In the genomic region with DNA sequence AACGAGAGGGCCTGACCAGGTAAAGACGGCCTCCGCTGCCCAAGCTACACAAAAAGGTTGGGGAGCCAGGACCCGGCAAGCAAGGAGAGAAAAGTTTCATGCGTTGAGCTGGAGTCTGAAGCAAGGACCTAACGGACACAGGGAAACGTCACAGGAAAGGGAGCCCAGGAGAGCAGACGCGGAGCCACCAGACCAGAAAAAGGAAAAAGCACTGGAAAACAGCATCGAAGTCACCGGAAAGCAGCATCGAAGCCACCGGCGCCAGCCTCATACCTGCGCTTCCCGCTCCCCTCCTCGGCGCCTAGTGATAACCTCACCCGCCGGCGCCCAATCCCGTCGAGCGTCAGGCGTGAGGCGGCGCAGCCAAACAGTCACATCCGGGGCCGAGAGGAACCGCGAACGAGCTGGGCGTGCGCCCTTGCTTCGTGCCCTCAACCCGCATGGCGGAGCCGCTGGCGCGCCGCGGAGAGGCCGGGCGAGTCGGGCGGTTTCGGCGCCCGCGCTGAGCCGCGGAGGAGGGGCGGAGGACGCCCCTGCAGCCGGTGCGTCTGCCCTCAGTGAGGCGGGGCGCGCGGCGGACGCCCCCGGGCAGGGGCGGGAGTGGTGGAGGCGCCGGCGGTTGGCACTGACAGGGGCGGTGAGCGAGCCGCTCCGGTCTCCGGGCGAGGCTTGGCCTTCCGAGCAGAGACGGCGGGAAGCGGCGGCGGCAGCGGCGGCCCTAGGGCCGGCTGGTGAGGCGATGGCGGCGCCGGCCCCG, we compare ENCODE assay signal across 8 cellular contexts. TPM values are rescaled to one million over a fixed set of nuclear protein-coding genes. Genes with fewer than 3 reads are reported as not detected.
DNase-seq lines count a peak whose midpoint lies in the region; ATAC-seq, FAIRE-seq and TF ChIP-seq lines count a peak whose summit lies in the region.

A gene with protein sequence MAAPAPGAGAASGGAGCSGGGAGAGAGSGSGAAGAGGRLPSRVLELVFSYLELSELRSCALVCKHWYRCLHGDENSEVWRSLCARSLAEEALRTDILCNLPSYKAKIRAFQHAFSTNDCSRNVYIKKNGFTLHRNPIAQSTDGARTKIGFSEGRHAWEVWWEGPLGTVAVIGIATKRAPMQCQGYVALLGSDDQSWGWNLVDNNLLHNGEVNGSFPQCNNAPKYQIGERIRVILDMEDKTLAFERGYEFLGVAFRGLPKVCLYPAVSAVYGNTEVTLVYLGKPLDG (plus strand): TSS at position 415 of the 757 bp plus-strand sequence. CDS start 325 bp downstream, at position 740.
A gene (minus strand): TSS at position 309 of the 757 bp plus-strand sequence. CDS start 7,079 bp downstream, outside the sequence.

- peak within 1 kb of the TSS; percentile 89 for H2AFZ ChIP-seq in fibroblast of lung (ENCODE audit: low read length)

- no peaks in the 10 kb centered on the region for H3K36me3 ChIP-seq in fibroblast of lung (ENCODE audit: control insufficient read depth, insufficient read depth, low read length)
- H3K36me3 ChIP-seq in naive thymus-derived CD4-positive, alpha-beta T cell (ENCODE audit: control insufficient read depth in 2 of 3, insufficient read depth in 3 of 3, low read length in 3 of 3): peaks cover 0 to 3% (median 0%) of the 10 kb centered on the region in 3 experiments

- H3K9me3 Mint-ChIP-seq in activated T-helper 17 cell treated with anti-CD3 and anti-CD28 coated beads, Interleukin-2, amount 50 U/mL, for 72 hours: no peaks in the 10 kb centered on the region
- H3K9me3 Mint-ChIP-seq in naive thymus-derived CD4-positive, alpha-beta T cell: no peaks in the 10 kb centered on the region
- no peaks in the 10 kb centered on the region for H3K9me3 Mint-ChIP-seq in stimulated activated memory B cell treated with anti-CD40 and anti-IgM and Interleukin-4, amounts not matched to agents 10 μg/mL and 1 μg/mL and 100 μg/mL, for 72 hours

- H3K27ac ChIP-seq in RWPE1 (peak within 1 kb of the TSS; percentile 88), fibroblast of lung (ENCODE audit: insufficient read depth, low read length) (peak within 1 kb of the TSS; percentile 81)
- peak within 1 kb of the TSS; percentile 87 for H3K27ac ChIP-seq in naive thymus-derived CD4-positive, alpha-beta T cell (ENCODE audit: low read depth, low read length)

- FAIRE-seq in H54 (lab: Jason Lieb, UNC): peak; percentile 94

- peak within 1 kb of the TSS; percentile 69 for H3K9ac ChIP-seq in fibroblast of lung (ENCODE audit: insufficient read depth, low read length)

- H3K4me3 ChIP-seq in fibroblast of lung (replicated peaks in 1 of 4; ENCODE audit: control extremely low read depth in 1 of 4, insufficient read depth in 1 of 4, low read depth in 3 of 4, low read length in 4 of 4): peak within 1 kb of the TSS; percentile 85 to 99 (median 89)
- H3K4me3 ChIP-seq in naive thymus-derived CD4-positive, alpha-beta T cell (ENCODE audit: low read length): peak within 1 kb of the TSS; percentile 100

- peaks cover 43% of the 10 kb centered on the region for H3K79me2 ChIP-seq in fibroblast of lung (ENCODE audit: control insufficient read depth, insufficient read depth, low read length)

- H3K4me2 ChIP-seq in fibroblast of lung (ENCODE audit: extremely low read depth, insufficient read depth, low read length): peak within 1 kb of the TSS; percentile 93

- peak within 1 kb of the TSS; percentile 86 for H3K27ac Mint-ChIP-seq in activated T-helper 17 cell treated with anti-CD3 and anti-CD28 coated beads, Interleukin-2, amount 50 U/mL, for 72 hours
- H3K27ac Mint-ChIP-seq in naive thymus-derived CD4-positive, alpha-beta T cell: peak within 1 kb of the TSS; percentile 91 to 98 (median 96)
- H3K27ac Mint-ChIP-seq in stimulated activated memory B cell treated with anti-CD40 and anti-IgM and Interleukin-4, amounts not matched to agents 10 μg/mL and 1 μg/mL and 100 μg/mL, for 72 hours: peak within 1 kb of the TSS; percentile 87

- DNase-seq in ELF-1 (ENCODE audit: low read depth, low spot score) (peak; percentile 96), H54 (ENCODE audit: insufficient read length, low spot score) (peak; percentile 97), LoVo (ENCODE audit: low spot score) (peak; percentile 97), RWPE1 (ENCODE audit: low spot score) (peak; percentile 92), fibroblast of lung (ENCODE audit: low read depth in 2 of 2) (peak; percentile 92 to 93)
- peak; percentile 88 to 98 (median 95) for DNase-seq in naive thymus-derived CD4-positive, alpha-beta T cell

- H4K20me1 ChIP-seq in fibroblast of lung (ENCODE audit: control insufficient read depth, extremely low read depth, insufficient read depth, low read length): no peaks in the 10 kb centered on the region

- peaks cover 26% of the 10 kb centered on the region for H3K4me1 Mint-ChIP-seq in activated T-helper 17 cell treated with anti-CD3 and anti-CD28 coated beads, Interleukin-2, amount 50 U/mL, for 72 hours
- peaks cover 23 to 53% (median 46%) of the 10 kb centered on the region in 7 donors for H3K4me1 Mint-ChIP-seq in naive thymus-derived CD4-positive, alpha-beta T cell
- peaks cover 22% of the 10 kb centered on the region for H3K4me1 Mint-ChIP-seq in stimulated activated memory B cell treated with anti-CD40 and anti-IgM and Interleukin-4, amounts not matched to agents 10 μg/mL and 1 μg/mL and 100 μg/mL, for 72 hours

- TF ChIP-seq CTCF in RWPE1 (conservative IDR thresholded peaks at IDR 0.05; ENCODE audit: low read depth) (no peak), fibroblast of lung (conservative IDR thresholded peaks at IDR 0.05 in 1 of 2, IDR thresholded peaks at IDR 0.05 in 1 of 2; ENCODE audit: low read depth in 1 of 2, low read length in 2 of 2) (no peak)

- CTCF ChIA-PET in RWPE1 (lab: Yijun Ruan, JAX): interaction anchor here (1.0 kb wide), 1 partner anchor 40 kb away, joined by 3 read pairs; no protein-coding TSS in a partner anchor
- CTCF ChIA-PET in naive thymus-derived CD4-positive, alpha-beta T cell (lab: Charles Lee): interaction anchor here (0.7 to 1.1 kb wide), 2 partner anchors 374 to 393 kb away, joined by 3 to 4 read pairs; a partner anchor contains a TSS

- H3K4me3 Mint-ChIP-seq in activated T-helper 17 cell treated with anti-CD3 and anti-CD28 coated beads, Interleukin-2, amount 50 U/mL, for 72 hours: peak within 1 kb of the TSS; percentile 96
- H3K4me3 Mint-ChIP-seq in naive thymus-derived CD4-positive, alpha-beta T cell: peak within 1 kb of the TSS; percentile 87 to 99 (median 95)
- H3K4me3 Mint-ChIP-seq in stimulated activated memory B cell treated with anti-CD40 and anti-IgM and Interleukin-4, amounts not matched to agents 10 μg/mL and 1 μg/mL and 100 μg/mL, for 72 hours: peak within 1 kb of the TSS; percentile 97

- ATAC-seq in activated T-helper 17 cell treated with anti-CD3 and anti-CD28 coated beads, Interleukin-2, amount 50 U/mL, for 72 hours (replicated peaks): peak; percentile 95
- peak; percentile 96 for ATAC-seq in naive thymus-derived CD4-positive, alpha-beta T cell
- peak; percentile 99 for ATAC-seq in stimulated activated memory B cell treated with anti-CD40 and anti-IgM and Interleukin-4, amounts not matched to agents 10 μg/mL and 1 μg/mL and 100 μg/mL, for 72 hours

- no peaks in the 10 kb centered on the region for H3K27me3 ChIP-seq in fibroblast of lung (ENCODE audit: control insufficient read depth, insufficient read depth, low read length)
- no peaks in the 10 kb centered on the region for H3K27me3 ChIP-seq in naive thymus-derived CD4-positive, alpha-beta T cell (ENCODE audit: control insufficient read depth in 2 of 2, insufficient read depth in 2 of 2, low read length in 2 of 2)

- peaks cover 42% of the 10 kb centered on the region for H3K36me3 Mint-ChIP-seq in activated T-helper 17 cell treated with anti-CD3 and anti-CD28 coated beads, Interleukin-2, amount 50 U/mL, for 72 hours (ENCODE audit: low read depth)
- peaks cover 0 to 11% (median 5%) of the 10 kb centered on the region in 5 donors for H3K36me3 Mint-ChIP-seq in naive thymus-derived CD4-positive, alpha-beta T cell
- H3K36me3 Mint-ChIP-seq in stimulated activated memory B cell treated with anti-CD40 and anti-IgM and Interleukin-4, amounts not matched to agents 10 μg/mL and 1 μg/mL and 100 μg/mL, for 72 hours: no peaks in the 10 kb centered on the region

- intact Hi-C loops in naive thymus-derived CD4-positive, alpha-beta T cell (cut with micrococcal nuclease): loop anchor here (1.0 to 2.0 kb wide), 20 partner anchors 30 to 987 kb away; a partner anchor contains a TSS

- no peaks in the 10 kb centered on the region for H3K9me3 ChIP-seq in fibroblast of lung (ENCODE audit: control insufficient read depth, insufficient read depth, low read depth, low read length)
- H3K9me3 ChIP-seq in naive thymus-derived CD4-positive, alpha-beta T cell (ENCODE audit: control insufficient read depth in 2 of 3, low read length in 3 of 3): no peaks in the 10 kb centered on the region

- peaks cover 2% of the 10 kb centered on the region for H3K4me1 ChIP-seq in fibroblast of lung (ENCODE audit: control insufficient read depth, extremely low read depth, insufficient read depth, low read length)
- peaks cover 21 to 31% of the 10 kb centered on the region in 2 donors for H3K4me1 ChIP-seq in naive thymus-derived CD4-positive, alpha-beta T cell (ENCODE audit: control insufficient read depth in 2 of 2, insufficient read depth in 2 of 2, low read length in 2 of 2)

- POLR2A ChIA-PET in RWPE1 (lab: Yijun Ruan, JAX; ENCODE audit: low non-redundant PET): interaction anchor here (0.6 to 1.7 kb wide), 3 partner anchors 19 to 723 kb away, joined by 3 to 5 read pairs (median 4); no protein-coding TSS in a partner anchor
- POLR2A ChIA-PET in naive thymus-derived CD4-positive, alpha-beta T cell (lab: Charles Lee): interaction anchor here (0.6 to 2.2 kb wide), 18 partner anchors 7 to 388 kb away, joined by 3 to 13 read pairs (median 5); a partner anchor contains a TSS

- no peaks in the 10 kb centered on the region for H3K27me3 Mint-ChIP-seq in activated T-helper 17 cell treated with anti-CD3 and anti-CD28 coated beads, Interleukin-2, amount 50 U/mL, for 72 hours
- H3K27me3 Mint-ChIP-seq in naive thymus-derived CD4-positive, alpha-beta T cell: no peaks in the 10 kb centered on the region
- H3K27me3 Mint-ChIP-seq in stimulated activated memory B cell treated with anti-CD40 and anti-IgM and Interleukin-4, amounts not matched to agents 10 μg/mL and 1 μg/mL and 100 μg/mL, for 72 hours: no peaks in the 10 kb centered on the region

- TF ChIP-seq POLR2A in H54 (IDR thresholded peaks at IDR 0.05; ENCODE audit: low read depth, low read length): peak; percentile 66

RNA-seq across cellular contexts. Expression of the first gene that starts in this region (rescaled TPM):
- 10 to 100 TPM; 13.0 to 22.0 TPM for total RNA-seq in activated T-helper 17 cell treated with anti-CD3 and anti-CD28 coated beads, Interleukin-2, amount 50 U/mL, for 72 hours
- 6.9 and 8.2 TPM in 2 replicates for total RNA-seq in fibroblast of lung
- 10.6 and 11.7 TPM in 2 replicates for polyA plus RNA-seq in fibroblast of lung
- polyA plus RNA-seq in fibroblast of lung (2012): 7.1 and 8.2 TPM in 2 replicates
- polyA minus RNA-seq in fibroblast of lung (ENCODE audit: low replicate concordance): 0.59 and 3.9 TPM in 2 replicates
- 10 to 100 TPM in 1 of 5 experiments, 1 to 10 TPM in 4; 2.8 to 15.9 (median 7.1) TPM for total RNA-seq in naive thymus-derived CD4-positive, alpha-beta T cell
- polyA plus RNA-seq in naive thymus-derived CD4-positive, alpha-beta T cell: 1 to 10 TPM; 1.2 to 2.0 TPM

RNA-seq across cellular contexts. Expression of the second gene that starts in this region (rescaled TPM):
- total RNA-seq in activated T-helper 17 cell treated with anti-CD3 and anti-CD28 coated beads, Interleukin-2, amount 50 U/mL, for 72 hours: 10 to 100 TPM; 11.3 to 18.5 TPM
- 8.3 and 9.0 TPM in 2 replicates for total RNA-seq in fibroblast of lung
- polyA plus RNA-seq in fibroblast of lung: 8.3 and 9.8 TPM in 2 replicates
- polyA plus RNA-seq in fibroblast of lung (2012): 7.3 and 8.2 TPM in 2 replicates
- polyA minus RNA-seq in fibroblast of lung (ENCODE audit: low replicate concordance): 4.0 and 8.0 TPM in 2 replicates
- total RNA-seq in naive thymus-derived CD4-positive, alpha-beta T cell: 10 to 100 TPM; 13.6 to 31.5 (median 22.7) TPM
- polyA plus RNA-seq in naive thymus-derived CD4-positive, alpha-beta T cell: 10 to 100 TPM; 11.9 to 25.1 TPM

Comparison
In these comparisons a context has a peak if more than half of its experiments do, and no peak if none do; other contexts are left out.
1. Peak in every context shown above with its lines: DNase-seq, ATAC-seq, H3K4me3 ChIP-seq and H3K27ac ChIP-seq.